ENCODE assay signal across 1 cellular context in the genomic region with DNA sequence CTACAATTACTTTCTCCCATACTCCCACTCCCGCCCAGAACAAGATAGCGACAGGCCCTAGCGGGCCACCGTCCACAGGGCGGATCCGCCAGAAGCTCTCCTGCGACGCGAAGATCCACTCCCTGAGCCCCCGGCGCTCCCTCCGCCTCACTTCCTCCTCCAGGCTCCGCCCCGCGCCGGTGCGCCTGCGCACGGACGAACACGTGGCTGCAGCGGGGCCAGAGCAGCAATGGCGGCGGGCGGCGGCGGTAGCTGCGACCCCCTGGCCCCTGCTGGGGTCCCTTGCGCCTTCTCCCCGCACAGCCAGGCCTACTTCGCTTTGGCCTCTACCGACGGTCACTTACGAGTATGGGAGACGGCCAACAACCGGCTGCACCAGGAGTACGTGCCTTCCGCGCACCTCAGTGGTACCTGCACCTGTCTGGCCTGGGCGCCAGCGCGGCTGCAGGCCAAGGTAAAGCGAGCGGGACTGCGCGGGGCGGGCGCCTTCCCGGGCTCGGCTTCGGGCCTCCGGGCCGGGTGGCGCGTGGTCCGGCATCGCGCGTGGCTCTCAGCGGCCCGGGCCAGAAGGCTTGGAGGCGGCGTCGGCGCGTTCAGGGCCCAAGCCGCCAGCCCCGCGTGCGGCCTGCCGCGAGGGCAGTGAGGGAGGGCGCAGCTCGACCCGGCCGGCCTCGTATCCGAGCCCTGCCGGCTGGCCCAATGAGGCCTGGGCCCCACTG.
TF ChIP-seq lines count a peak whose summit lies in the region.

A gene with protein sequence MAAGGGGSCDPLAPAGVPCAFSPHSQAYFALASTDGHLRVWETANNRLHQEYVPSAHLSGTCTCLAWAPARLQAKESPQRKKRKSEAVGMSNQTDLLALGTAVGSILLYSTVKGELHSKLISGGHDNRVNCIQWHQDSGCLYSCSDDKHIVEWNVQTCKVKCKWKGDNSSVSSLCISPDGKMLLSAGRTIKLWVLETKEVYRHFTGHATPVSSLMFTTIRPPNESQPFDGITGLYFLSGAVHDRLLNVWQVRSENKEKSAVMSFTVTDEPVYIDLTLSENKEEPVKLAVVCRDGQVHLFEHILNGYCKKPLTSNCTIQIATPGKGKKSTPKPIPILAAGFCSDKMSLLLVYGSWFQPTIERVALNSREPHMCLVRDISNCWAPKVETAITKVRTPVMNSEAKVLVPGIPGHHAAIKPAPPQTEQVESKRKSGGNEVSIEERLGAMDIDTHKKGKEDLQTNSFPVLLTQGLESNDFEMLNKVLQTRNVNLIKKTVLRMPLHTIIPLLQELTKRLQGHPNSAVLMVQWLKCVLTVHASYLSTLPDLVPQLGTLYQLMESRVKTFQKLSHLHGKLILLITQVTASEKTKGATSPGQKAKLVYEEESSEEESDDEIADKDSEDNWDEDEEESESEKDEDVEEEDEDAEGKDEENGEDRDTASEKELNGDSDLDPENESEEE (plus strand): TSS at position 198 of the 719 bp plus-strand sequence. CDS start 32 bp downstream, at position 230.

TF ChIP-seq in HepG2, 621 proteins besides CTCF, POLR2A, EP300 and RAD21 (continued from another document and continues in another):
- TF ChIP-seq, protein P1, sequence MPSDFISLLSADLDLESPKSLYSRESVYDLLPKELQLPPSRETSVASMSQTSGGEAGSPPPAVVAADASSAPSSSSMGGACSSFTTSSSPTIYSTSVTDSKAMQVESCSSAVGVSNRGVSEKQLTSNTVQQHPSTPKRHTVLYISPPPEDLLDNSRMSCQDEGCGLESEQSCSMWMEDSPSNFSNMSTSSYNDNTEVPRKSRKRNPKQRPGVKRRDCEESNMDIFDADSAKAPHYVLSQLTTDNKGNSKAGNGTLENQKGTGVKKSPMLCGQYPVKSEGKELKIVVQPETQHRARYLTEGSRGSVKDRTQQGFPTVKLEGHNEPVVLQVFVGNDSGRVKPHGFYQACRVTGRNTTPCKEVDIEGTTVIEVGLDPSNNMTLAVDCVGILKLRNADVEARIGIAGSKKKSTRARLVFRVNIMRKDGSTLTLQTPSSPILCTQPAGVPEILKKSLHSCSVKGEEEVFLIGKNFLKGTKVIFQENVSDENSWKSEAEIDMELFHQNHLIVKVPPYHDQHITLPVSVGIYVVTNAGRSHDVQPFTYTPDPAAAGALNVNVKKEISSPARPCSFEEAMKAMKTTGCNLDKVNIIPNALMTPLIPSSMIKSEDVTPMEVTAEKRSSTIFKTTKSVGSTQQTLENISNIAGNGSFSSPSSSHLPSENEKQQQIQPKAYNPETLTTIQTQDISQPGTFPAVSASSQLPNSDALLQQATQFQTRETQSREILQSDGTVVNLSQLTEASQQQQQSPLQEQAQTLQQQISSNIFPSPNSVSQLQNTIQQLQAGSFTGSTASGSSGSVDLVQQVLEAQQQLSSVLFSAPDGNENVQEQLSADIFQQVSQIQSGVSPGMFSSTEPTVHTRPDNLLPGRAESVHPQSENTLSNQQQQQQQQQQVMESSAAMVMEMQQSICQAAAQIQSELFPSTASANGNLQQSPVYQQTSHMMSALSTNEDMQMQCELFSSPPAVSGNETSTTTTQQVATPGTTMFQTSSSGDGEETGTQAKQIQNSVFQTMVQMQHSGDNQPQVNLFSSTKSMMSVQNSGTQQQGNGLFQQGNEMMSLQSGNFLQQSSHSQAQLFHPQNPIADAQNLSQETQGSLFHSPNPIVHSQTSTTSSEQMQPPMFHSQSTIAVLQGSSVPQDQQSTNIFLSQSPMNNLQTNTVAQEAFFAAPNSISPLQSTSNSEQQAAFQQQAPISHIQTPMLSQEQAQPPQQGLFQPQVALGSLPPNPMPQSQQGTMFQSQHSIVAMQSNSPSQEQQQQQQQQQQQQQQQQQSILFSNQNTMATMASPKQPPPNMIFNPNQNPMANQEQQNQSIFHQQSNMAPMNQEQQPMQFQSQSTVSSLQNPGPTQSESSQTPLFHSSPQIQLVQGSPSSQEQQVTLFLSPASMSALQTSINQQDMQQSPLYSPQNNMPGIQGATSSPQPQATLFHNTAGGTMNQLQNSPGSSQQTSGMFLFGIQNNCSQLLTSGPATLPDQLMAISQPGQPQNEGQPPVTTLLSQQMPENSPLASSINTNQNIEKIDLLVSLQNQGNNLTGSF (CRISPR knock-in tag; IDR thresholded peaks at IDR 0.05), result no peak; the same call in 1 of the 2 replicates
- TF ChIP-seq, protein P2, sequence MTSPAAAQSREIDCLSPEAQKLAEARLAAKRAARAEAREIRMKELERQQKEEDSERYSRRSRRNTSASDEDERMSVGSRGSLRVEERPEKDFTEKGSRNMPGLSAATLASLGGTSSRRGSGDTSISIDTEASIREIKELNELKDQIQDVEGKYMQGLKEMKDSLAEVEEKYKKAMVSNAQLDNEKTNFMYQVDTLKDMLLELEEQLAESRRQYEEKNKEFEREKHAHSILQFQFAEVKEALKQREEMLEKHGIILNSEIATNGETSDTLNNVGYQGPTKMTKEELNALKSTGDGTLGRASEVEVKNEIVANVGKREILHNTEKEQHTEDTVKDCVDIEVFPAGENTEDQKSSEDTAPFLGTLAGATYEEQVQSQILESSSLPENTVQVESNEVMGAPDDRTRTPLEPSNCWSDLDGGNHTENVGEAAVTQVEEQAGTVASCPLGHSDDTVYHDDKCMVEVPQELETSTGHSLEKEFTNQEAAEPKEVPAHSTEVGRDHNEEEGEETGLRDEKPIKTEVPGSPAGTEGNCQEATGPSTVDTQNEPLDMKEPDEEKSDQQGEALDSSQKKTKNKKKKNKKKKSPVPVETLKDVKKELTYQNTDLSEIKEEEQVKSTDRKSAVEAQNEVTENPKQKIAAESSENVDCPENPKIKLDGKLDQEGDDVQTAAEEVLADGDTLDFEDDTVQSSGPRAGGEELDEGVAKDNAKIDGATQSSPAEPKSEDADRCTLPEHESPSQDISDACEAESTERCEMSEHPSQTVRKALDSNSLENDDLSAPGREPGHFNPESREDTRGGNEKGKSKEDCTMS (CRISPR knock-in tag; conservative IDR thresholded peaks at IDR 0.05), result peak; percentile 69; the same call in 1 of the 2 replicates
- no peak for TF ChIP-seq ZNF253 (CRISPR knock-in tag; IDR thresholded peaks at IDR 0.05; ENCODE audit: borderline replicate concordance)
- no peak for TF ChIP-seq KAT2B (IDR thresholded peaks at IDR 0.05; ENCODE audit: borderline replicate concordance, low read depth, low read length)
- TF ChIP-seq ZMYM2 (CRISPR knock-in tag; IDR thresholded peaks at IDR 0.05), result no peak
- TF ChIP-seq, protein P3, sequence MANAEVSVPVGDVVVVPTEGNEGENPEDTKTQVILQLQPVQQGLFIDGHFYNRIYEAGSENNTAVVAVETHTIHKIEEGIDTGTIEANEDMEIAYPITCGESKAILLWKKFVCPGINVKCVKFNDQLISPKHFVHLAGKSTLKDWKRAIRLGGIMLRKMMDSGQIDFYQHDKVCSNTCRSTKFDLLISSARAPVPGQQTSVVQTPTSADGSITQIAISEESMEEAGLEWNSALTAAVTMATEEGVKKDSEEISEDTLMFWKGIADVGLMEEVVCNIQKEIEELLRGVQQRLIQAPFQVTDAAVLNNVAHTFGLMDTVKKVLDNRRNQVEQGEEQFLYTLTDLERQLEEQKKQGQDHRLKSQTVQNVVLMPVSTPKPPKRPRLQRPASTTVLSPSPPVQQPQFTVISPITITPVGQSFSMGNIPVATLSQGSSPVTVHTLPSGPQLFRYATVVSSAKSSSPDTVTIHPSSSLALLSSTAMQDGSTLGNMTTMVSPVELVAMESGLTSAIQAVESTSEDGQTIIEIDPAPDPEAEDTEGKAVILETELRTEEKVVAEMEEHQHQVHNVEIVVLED (CRISPR knock-in tag; IDR thresholded peaks at IDR 0.05; ENCODE audit: borderline replicate concordance), result peak; percentile 85
- TF ChIP-seq, protein P4, sequence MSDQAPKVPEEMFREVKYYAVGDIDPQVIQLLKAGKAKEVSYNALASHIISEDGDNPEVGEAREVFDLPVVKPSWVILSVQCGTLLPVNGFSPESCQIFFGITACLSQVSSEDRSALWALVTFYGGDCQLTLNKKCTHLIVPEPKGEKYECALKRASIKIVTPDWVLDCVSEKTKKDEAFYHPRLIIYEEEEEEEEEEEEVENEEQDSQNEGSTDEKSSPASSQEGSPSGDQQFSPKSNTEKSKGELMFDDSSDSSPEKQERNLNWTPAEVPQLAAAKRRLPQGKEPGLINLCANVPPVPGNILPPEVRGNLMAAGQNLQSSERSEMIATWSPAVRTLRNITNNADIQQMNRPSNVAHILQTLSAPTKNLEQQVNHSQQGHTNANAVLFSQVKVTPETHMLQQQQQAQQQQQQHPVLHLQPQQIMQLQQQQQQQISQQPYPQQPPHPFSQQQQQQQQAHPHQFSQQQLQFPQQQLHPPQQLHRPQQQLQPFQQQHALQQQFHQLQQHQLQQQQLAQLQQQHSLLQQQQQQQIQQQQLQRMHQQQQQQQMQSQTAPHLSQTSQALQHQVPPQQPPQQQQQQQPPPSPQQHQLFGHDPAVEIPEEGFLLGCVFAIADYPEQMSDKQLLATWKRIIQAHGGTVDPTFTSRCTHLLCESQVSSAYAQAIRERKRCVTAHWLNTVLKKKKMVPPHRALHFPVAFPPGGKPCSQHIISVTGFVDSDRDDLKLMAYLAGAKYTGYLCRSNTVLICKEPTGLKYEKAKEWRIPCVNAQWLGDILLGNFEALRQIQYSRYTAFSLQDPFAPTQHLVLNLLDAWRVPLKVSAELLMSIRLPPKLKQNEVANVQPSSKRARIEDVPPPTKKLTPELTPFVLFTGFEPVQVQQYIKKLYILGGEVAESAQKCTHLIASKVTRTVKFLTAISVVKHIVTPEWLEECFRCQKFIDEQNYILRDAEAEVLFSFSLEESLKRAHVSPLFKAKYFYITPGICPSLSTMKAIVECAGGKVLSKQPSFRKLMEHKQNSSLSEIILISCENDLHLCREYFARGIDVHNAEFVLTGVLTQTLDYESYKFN (CRISPR knock-in tag; conservative IDR thresholded peaks at IDR 0.05), result peak; percentile 31; the same call in 1 of the 2 replicates
- peak; percentile 80 for TF ChIP-seq RXRA (CRISPR knock-in tag; IDR thresholded peaks at IDR 0.05)
- TF ChIP-seq ZNF589 (CRISPR knock-in tag; conservative IDR thresholded peaks at IDR 0.05), result peak; percentile 69; the same call in 1 of the 2 replicates
- TF ChIP-seq HIVEP1 (CRISPR knock-in tag; IDR thresholded peaks at IDR 0.05), result no peak; the same call in 1 of the 2 replicates
- TF ChIP-seq, protein P5, sequence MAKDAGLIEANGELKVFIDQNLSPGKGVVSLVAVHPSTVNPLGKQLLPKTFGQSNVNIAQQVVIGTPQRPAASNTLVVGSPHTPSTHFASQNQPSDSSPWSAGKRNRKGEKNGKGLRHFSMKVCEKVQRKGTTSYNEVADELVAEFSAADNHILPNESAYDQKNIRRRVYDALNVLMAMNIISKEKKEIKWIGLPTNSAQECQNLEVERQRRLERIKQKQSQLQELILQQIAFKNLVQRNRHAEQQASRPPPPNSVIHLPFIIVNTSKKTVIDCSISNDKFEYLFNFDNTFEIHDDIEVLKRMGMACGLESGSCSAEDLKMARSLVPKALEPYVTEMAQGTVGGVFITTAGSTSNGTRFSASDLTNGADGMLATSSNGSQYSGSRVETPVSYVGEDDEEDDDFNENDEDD (CRISPR knock-in tag; IDR thresholded peaks at IDR 0.05; ENCODE audit: borderline replicate concordance), result peak; percentile 78; the same call in 1 of the 2 replicates
- TF ChIP-seq, protein P6, sequence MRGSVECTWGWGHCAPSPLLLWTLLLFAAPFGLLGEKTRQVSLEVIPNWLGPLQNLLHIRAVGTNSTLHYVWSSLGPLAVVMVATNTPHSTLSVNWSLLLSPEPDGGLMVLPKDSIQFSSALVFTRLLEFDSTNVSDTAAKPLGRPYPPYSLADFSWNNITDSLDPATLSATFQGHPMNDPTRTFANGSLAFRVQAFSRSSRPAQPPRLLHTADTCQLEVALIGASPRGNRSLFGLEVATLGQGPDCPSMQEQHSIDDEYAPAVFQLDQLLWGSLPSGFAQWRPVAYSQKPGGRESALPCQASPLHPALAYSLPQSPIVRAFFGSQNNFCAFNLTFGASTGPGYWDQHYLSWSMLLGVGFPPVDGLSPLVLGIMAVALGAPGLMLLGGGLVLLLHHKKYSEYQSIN (CRISPR knock-in tag; IDR thresholded peaks at IDR 0.05; ENCODE audit: borderline replicate concordance), result no peak
- TF ChIP-seq SP5 (CRISPR knock-in tag; IDR thresholded peaks at IDR 0.05; ENCODE audit: borderline replicate concordance, low read depth), result peak; percentile 75; the same call in 1 of the 2 replicates
- TF ChIP-seq, protein P7, sequence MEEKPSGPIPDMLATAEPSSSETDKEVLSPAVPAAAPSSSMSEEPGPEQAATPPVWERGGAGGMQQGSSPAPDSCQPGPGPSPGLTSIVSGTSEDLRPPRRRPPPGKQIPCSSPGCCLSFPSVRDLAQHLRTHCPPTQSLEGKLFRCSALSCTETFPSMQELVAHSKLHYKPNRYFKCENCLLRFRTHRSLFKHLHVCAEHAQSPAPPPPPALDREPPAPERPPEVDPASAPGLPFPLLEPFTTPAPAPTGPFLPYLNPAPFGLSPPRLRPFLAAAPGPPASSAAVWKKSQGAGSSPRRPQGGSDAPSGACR (CRISPR knock-in tag; IDR thresholded peaks at IDR 0.05), result peak; percentile 70
- 0 out of 2 replicates have a peak, but pooled peaks have one; percentile 51 for TF ChIP-seq ZNF761 (CRISPR knock-in tag; conservative IDR thresholded peaks at IDR 0.05)
- peak; percentile 92 for TF ChIP-seq CREM (IDR thresholded peaks at IDR 0.05)
- TF ChIP-seq CREM (CRISPR knock-in tag; IDR thresholded peaks at IDR 0.05), result no peak
- peak; percentile 71 for TF ChIP-seq FOXK1 (CRISPR knock-in tag; IDR thresholded peaks at IDR 0.05; ENCODE audit: borderline replicate concordance, low read depth)
- 0 out of 2 replicates have a peak, but pooled peaks have one; percentile 64 for TF ChIP-seq CC2D1A (CRISPR knock-in tag; IDR thresholded peaks at IDR 0.05)
- no peak for TF ChIP-seq ARNT (IDR thresholded peaks at IDR 0.05)
- TF ChIP-seq, protein P8, sequence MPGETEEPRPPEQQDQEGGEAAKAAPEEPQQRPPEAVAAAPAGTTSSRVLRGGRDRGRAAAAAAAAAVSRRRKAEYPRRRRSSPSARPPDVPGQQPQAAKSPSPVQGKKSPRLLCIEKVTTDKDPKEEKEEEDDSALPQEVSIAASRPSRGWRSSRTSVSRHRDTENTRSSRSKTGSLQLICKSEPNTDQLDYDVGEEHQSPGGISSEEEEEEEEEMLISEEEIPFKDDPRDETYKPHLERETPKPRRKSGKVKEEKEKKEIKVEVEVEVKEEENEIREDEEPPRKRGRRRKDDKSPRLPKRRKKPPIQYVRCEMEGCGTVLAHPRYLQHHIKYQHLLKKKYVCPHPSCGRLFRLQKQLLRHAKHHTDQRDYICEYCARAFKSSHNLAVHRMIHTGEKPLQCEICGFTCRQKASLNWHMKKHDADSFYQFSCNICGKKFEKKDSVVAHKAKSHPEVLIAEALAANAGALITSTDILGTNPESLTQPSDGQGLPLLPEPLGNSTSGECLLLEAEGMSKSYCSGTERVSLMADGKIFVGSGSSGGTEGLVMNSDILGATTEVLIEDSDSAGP (CRISPR knock-in tag; IDR thresholded peaks at IDR 0.05; ENCODE audit: borderline replicate concordance), result peak; percentile 100
- peak; percentile 88; the same call in 1 of the 2 replicates for TF ChIP-seq NR3C1 (CRISPR knock-in tag; IDR thresholded peaks at IDR 0.05)
- TF ChIP-seq MAFK (conservative IDR thresholded peaks at IDR 0.05 in 1 of 2, IDR thresholded peaks at IDR 0.05 in 1 of 2; ENCODE audit: low read length in 2 of 2), result no peak
- peak; percentile 85 for TF ChIP-seq NR1H2 (CRISPR knock-in tag; IDR thresholded peaks at IDR 0.05; ENCODE audit: borderline replicate concordance, low read depth)
- peak; percentile 30 for TF ChIP-seq MED1 (CRISPR knock-in tag; IDR thresholded peaks at IDR 0.05)
- TF ChIP-seq GATAD1 (CRISPR knock-in tag; IDR thresholded peaks at IDR 0.05), result peak; percentile 96
- no peak for TF ChIP-seq MZF1 (CRISPR knock-in tag; IDR thresholded peaks at IDR 0.05; ENCODE audit: borderline replicate concordance)
- TF ChIP-seq IRF2 (CRISPR knock-in tag; IDR thresholded peaks at IDR 0.05), result peak; percentile 94
- TF ChIP-seq ZNF235 (CRISPR knock-in tag; IDR thresholded peaks at IDR 0.05; ENCODE audit: borderline replicate concordance), result peak; percentile 45; the same call in 1 of the 2 replicates
- TF ChIP-seq ZNF205 (CRISPR knock-in tag; IDR thresholded peaks at IDR 0.05), result peak; percentile 89
- no peak for TF ChIP-seq MATR3 (CRISPR knock-in tag; IDR thresholded peaks at IDR 0.05)
- TF ChIP-seq CHD4 (IDR thresholded peaks at IDR 0.05; ENCODE audit: borderline replicate concordance, low read length), result no peak; the same call in 1 of the 2 replicates
